1 cellular context compared by ENCODE assay signal in genomic region chr7:140176811-140177702, GRCh38.
TF ChIP-seq lines count a peak whose summit lies in the region.

A gene with protein sequence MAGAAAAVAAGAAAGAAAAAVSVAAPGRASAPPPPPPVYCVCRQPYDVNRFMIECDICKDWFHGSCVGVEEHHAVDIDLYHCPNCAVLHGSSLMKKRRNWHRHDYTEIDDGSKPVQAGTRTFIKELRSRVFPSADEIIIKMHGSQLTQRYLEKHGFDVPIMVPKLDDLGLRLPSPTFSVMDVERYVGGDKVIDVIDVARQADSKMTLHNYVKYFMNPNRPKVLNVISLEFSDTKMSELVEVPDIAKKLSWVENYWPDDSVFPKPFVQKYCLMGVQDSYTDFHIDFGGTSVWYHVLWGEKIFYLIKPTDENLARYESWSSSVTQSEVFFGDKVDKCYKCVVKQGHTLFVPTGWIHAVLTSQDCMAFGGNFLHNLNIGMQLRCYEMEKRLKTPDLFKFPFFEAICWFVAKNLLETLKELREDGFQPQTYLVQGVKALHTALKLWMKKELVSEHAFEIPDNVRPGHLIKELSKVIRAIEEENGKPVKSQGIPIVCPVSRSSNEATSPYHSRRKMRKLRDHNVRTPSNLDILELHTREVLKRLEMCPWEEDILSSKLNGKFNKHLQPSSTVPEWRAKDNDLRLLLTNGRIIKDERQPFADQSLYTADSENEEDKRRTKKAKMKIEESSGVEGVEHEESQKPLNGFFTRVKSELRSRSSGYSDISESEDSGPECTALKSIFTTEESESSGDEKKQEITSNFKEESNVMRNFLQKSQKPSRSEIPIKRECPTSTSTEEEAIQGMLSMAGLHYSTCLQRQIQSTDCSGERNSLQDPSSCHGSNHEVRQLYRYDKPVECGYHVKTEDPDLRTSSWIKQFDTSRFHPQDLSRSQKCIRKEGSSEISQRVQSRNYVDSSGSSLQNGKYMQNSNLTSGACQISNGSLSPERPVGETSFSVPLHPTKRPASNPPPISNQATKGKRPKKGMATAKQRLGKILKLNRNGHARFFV (minus strand): TSS chr7:140176983. CDS start chr7:140176937, 46 bp downstream.

TF ChIP-seq in K562, 482 proteins besides CTCF, POLR2A, EP300 and RAD21 (continued from another document and continues in another):
- TF ChIP-seq, protein P1, sequence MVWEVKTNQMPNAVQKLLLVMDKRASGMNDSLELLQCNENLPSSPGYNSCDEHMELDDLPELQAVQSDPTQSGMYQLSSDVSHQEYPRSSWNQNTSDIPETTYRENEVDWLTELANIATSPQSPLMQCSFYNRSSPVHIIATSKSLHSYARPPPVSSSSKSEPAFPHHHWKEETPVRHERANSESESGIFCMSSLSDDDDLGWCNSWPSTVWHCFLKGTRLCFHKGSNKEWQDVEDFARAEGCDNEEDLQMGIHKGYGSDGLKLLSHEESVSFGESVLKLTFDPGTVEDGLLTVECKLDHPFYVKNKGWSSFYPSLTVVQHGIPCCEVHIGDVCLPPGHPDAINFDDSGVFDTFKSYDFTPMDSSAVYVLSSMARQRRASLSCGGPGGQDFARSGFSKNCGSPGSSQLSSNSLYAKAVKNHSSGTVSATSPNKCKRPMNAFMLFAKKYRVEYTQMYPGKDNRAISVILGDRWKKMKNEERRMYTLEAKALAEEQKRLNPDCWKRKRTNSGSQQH (CRISPR knock-in tag; IDR thresholded peaks at IDR 0.05): peak; percentile 54; the same call in 1 of the 2 replicates
- TF ChIP-seq ADNP (tag; IDR thresholded peaks at IDR 0.05) (no peak), PHF20 (IDR thresholded peaks at IDR 0.05; ENCODE audit: partially characterized antibody) (peak; percentile 72), USF2 (CRISPR knock-in tag; IDR thresholded peaks at IDR 0.05) (no peak), ZNF766 (CRISPR knock-in tag; conservative IDR thresholded peaks at IDR 0.05) (peak; percentile 99), POLR2AphosphoS5 (IDR thresholded peaks at IDR 0.05; ENCODE audit: control insufficient read depth, insufficient read depth, low read depth, low read length) (peak; percentile 72; the same call in 1 of the 2 replicates), ZNF76 (CRISPR knock-in tag; IDR thresholded peaks at IDR 0.05; ENCODE audit: borderline replicate concordance) (0 out of 2 replicates have a peak, but pooled peaks have one; percentile 75), ZBTB12 (CRISPR knock-in tag; IDR thresholded peaks at IDR 0.05) (0 out of 2 replicates have a peak, but pooled peaks have one; percentile 52), ZBTB8A (IDR thresholded peaks at IDR 0.05; ENCODE audit: partially characterized antibody) (no peak), MYBL2 (IDR thresholded peaks at IDR 0.05; ENCODE audit: low read depth) (no peak), MYBL2 (CRISPR knock-in tag; IDR thresholded peaks at IDR 0.05; ENCODE audit: borderline replicate concordance) (0 out of 2 replicates have a peak, but pooled peaks have one; percentile 23), ZNF395 (CRISPR knock-in tag; IDR thresholded peaks at IDR 0.05) (peak; percentile 98), BCLAF1 (IDR thresholded peaks at IDR 0.05; ENCODE audit: borderline replicate concordance in 1 of 2, control insufficient read depth in 1 of 2, low read depth in 2 of 2, low read length in 1 of 2) (0 out of 4 replicates have a peak, but pooled peaks of 1 of the 2 experiments have one; percentile 75), CBX5 (IDR thresholded peaks at IDR 0.05; ENCODE audit: borderline replicate concordance, low read depth) (peak; percentile 23; the same call in 1 of the 2 replicates), GTF2A2 (tag; IDR thresholded peaks at IDR 0.05) (no peak), KAT8 (IDR thresholded peaks at IDR 0.05; ENCODE audit: low read depth) (no peak), ZNF583 (CRISPR knock-in tag; IDR thresholded peaks at IDR 0.05) (peak; percentile 83), ETV5 (CRISPR knock-in tag; IDR thresholded peaks at IDR 0.05; ENCODE audit: low read depth) (peak; percentile 63), ZNF311 (CRISPR knock-in tag; IDR thresholded peaks at IDR 0.05) (peak; percentile 16; the same call in 1 of the 2 replicates), GABPB2 (CRISPR knock-in tag; conservative IDR thresholded peaks at IDR 0.05) (no peak), ZNF24 (IDR thresholded peaks at IDR 0.05) (peak; percentile 69; the same call in 1 of the 2 replicates)
- TF ChIP-seq, protein P2, sequence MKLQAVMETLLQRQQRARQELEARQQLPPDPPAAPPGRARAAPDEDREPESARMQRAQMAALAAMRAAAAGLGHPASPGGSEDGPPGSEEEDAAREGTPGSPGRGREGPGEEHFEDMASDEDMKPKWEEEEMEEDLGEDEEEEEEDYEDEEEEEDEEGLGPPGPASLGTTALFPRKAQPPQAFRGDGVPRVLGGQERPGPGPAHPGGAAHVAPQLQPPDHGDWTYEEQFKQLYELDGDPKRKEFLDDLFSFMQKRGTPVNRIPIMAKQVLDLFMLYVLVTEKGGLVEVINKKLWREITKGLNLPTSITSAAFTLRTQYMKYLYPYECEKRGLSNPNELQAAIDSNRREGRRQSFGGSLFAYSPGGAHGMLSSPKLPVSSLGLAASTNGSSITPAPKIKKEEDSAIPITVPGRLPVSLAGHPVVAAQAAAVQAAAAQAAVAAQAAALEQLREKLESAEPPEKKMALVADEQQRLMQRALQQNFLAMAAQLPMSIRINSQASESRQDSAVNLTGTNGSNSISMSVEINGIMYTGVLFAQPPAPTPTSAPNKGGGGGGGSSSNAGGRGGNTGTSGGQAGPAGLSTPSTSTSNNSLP (IDR thresholded peaks at IDR 0.05; ENCODE audit: borderline replicate concordance, low read depth, low read length): peak; percentile 19; the same call in 1 of the 2 replicates
- TF ChIP-seq, protein P3, sequence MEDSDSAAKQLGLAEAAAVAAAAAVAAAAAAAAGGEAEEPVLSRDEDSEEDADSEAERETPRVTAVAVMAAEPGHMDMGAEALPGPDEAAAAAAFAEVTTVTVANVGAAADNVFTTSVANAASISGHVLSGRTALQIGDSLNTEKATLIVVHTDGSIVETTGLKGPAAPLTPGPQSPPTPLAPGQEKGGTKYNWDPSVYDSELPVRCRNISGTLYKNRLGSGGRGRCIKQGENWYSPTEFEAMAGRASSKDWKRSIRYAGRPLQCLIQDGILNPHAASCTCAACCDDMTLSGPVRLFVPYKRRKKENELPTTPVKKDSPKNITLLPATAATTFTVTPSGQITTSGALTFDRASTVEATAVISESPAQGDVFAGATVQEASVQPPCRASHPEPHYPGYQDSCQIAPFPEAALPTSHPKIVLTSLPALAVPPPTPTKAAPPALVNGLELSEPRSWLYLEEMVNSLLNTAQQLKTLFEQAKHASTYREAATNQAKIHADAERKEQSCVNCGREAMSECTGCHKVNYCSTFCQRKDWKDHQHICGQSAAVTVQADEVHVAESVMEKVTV (CRISPR knock-in tag; IDR thresholded peaks at IDR 0.05): peak; percentile 35; the same call in 1 of the 2 replicates
- TF ChIP-seq, protein P4, sequence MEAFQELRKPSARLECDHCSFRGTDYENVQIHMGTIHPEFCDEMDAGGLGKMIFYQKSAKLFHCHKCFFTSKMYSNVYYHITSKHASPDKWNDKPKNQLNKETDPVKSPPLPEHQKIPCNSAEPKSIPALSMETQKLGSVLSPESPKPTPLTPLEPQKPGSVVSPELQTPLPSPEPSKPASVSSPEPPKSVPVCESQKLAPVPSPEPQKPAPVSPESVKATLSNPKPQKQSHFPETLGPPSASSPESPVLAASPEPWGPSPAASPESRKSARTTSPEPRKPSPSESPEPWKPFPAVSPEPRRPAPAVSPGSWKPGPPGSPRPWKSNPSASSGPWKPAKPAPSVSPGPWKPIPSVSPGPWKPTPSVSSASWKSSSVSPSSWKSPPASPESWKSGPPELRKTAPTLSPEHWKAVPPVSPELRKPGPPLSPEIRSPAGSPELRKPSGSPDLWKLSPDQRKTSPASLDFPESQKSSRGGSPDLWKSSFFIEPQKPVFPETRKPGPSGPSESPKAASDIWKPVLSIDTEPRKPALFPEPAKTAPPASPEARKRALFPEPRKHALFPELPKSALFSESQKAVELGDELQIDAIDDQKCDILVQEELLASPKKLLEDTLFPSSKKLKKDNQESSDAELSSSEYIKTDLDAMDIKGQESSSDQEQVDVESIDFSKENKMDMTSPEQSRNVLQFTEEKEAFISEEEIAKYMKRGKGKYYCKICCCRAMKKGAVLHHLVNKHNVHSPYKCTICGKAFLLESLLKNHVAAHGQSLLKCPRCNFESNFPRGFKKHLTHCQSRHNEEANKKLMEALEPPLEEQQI (IDR thresholded peaks at IDR 0.05): no peak
- TF ChIP-seq, protein P5, sequence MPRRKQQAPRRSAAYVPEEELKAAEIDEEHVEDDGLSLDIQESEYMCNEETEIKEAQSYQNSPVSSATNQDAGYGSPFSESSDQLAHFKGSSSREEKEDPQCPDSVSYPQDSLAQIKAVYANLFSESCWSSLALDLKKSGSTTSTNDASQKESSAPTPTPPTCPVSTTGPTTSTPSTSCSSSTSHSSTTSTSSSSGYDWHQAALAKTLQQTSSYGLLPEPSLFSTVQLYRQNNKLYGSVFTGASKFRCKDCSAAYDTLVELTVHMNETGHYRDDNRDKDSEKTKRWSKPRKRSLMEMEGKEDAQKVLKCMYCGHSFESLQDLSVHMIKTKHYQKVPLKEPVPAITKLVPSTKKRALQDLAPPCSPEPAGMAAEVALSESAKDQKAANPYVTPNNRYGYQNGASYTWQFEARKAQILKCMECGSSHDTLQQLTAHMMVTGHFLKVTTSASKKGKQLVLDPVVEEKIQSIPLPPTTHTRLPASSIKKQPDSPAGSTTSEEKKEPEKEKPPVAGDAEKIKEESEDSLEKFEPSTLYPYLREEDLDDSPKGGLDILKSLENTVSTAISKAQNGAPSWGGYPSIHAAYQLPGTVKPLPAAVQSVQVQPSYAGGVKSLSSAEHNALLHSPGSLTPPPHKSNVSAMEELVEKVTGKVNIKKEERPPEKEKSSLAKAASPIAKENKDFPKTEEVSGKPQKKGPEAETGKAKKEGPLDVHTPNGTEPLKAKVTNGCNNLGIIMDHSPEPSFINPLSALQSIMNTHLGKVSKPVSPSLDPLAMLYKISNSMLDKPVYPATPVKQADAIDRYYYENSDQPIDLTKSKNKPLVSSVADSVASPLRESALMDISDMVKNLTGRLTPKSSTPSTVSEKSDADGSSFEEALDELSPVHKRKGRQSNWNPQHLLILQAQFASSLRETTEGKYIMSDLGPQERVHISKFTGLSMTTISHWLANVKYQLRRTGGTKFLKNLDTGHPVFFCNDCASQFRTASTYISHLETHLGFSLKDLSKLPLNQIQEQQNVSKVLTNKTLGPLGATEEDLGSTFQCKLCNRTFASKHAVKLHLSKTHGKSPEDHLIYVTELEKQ (CRISPR knock-in tag; IDR thresholded peaks at IDR 0.05): no peak
